ENCODE assay signal across 8 cellular contexts in genomic region chr5:93580387-93581100, GRCh38. TPM values are rescaled to one million over a fixed set of nuclear protein-coding genes. Genes with fewer than 3 reads are reported as not detected.
DNase-seq lines count a peak whose midpoint lies in the region; ATAC-seq and FAIRE-seq lines count a peak whose summit lies in the region.

No MANE protein-coding gene starts in this region.

- POLR2A ChIA-PET in activated CD4-positive, alpha-beta T cell treated with anti-CD3 and anti-CD28 coated beads for 36 hours (lab: Charles Lee) = no interaction called here

- no peak overlapping the region for H3K4me3 Mint-ChIP-seq in activated CD4-positive, alpha-beta T cell treated with anti-CD3 and anti-CD28 coated beads for 36 hours

- no peaks in the 10 kb centered on the region for H3K36me3 Mint-ChIP-seq in activated CD4-positive, alpha-beta T cell treated with anti-CD3 and anti-CD28 coated beads for 36 hours (ENCODE audit: low read depth)

- no peak for FAIRE-seq in frontal cortex (lab: Jason Lieb, UNC)

- H3K9me3 Mint-ChIP-seq in activated CD4-positive, alpha-beta T cell treated with anti-CD3 and anti-CD28 coated beads for 36 hours (ENCODE audit: low read depth) = no peaks in the 10 kb centered on the region

- peaks cover 39% of the 10 kb centered on the region for H3K27me3 Mint-ChIP-seq in activated CD4-positive, alpha-beta T cell treated with anti-CD3 and anti-CD28 coated beads for 36 hours

- peak; percentile 26 for DNase-seq in activated CD4-positive, alpha-beta T cell treated with anti-CD3 and anti-CD28 coated beads for 36 hours
- no peak for DNase-seq in activated CD4-positive, alpha-beta T cell treated with anti-CD3 and anti-CD28 coated beads for 1 hour
- DNase-seq in SW480 (ENCODE audit: low spot score) (peak; percentile 32), frontal cortex (ENCODE audit: low spot score in 2 of 2) (peak; percentile 14 to 37), retina (peak; percentile 86), iPS-NIHi7 (ENCODE audit: extremely low spot score) (no peak)

- H3K27ac Mint-ChIP-seq in activated CD4-positive, alpha-beta T cell treated with anti-CD3 and anti-CD28 coated beads for 36 hours = no peak overlapping the region

- ATAC-seq in activated CD4-positive, alpha-beta T cell treated with anti-CD3 and anti-CD28 coated beads for 36 hours = no peak
- ATAC-seq in HG03354 (IDR thresholded peaks at IDR 0.05; ENCODE audit: poor library complexity, severe bottlenecking, unreplicated experiment) (no peak), GM21717 (IDR thresholded peaks at IDR 0.05; ENCODE audit: unreplicated experiment) (no peak)

- peaks cover 18% of the 10 kb centered on the region for H3K4me1 Mint-ChIP-seq in activated CD4-positive, alpha-beta T cell treated with anti-CD3 and anti-CD28 coated beads for 36 hours

- CTCF ChIA-PET in activated CD4-positive, alpha-beta T cell treated with anti-CD3 and anti-CD28 coated beads for 36 hours (lab: Charles Lee) = interaction anchor here (1.0 to 1.5 kb wide), 3 partner anchors 11 to 220 kb away, joined by 3 to 5 read pairs (median 4); no protein-coding TSS in a partner anchor

- intact Hi-C loops in activated CD4-positive, alpha-beta T cell treated with anti-CD3 and anti-CD28 coated beads for 36 hours (cut with DNase I, micrococcal nuclease) = loop anchor here (1.0 to 5.0 kb wide), 8 partner anchors 40 to 1327 kb away; no protein-coding TSS in a partner anchor

RNA-seq across cellular contexts. Expression of gene NR2F1-AS1, which starts 0.5 kb away (rescaled TPM):
- total RNA-seq in activated CD4-positive, alpha-beta T cell treated with anti-CD3 and anti-CD28 coated beads for 36 hours = not detected
- total RNA-seq in frontal cortex = 60.7 TPM

RNA-seq across cellular contexts. Expression of gene NR2F1, which starts 2.5 kb away (rescaled TPM):
- not detected for total RNA-seq in activated CD4-positive, alpha-beta T cell treated with anti-CD3 and anti-CD28 coated beads for 36 hours
- 53.8 TPM for total RNA-seq in frontal cortex

Comparison
In these comparisons a context has a peak if more than half of its experiments do, and no peak if none do; other contexts are left out.
1. DNase-seq: peak in activated CD4-positive, alpha-beta T cell treated with anti-CD3 and anti-CD28 coated beads for 36 hours (single experiment), SW480 (single experiment), frontal cortex (2 of 2) and retina (single experiment); none in activated CD4-positive, alpha-beta T cell treated with anti-CD3 and anti-CD28 coated beads for 1 hour (single experiment) and iPS-NIHi7 (single experiment).
2. RNA of gene NR2F1-AS1, which starts 0.5 kb away (total RNA-seq): 60.7 TPM in frontal cortex (single experiment); not detected in activated CD4-positive, alpha-beta T cell treated with anti-CD3 and anti-CD28 coated beads for 36 hours; every median in the first group is over 10 times any median in the second.
3. RNA of gene NR2F1, which starts 2.5 kb away (total RNA-seq): 53.8 TPM in frontal cortex (single experiment); not detected in activated CD4-positive, alpha-beta T cell treated with anti-CD3 and anti-CD28 coated beads for 36 hours; every median in the first group is over 10 times any median in the second.